ENCODE assay signal across 8 cellular contexts in genomic region chr2:173264603-173265366, GRCh38.
A peak's percentile ranks its signal among the peaks of the same experiment; 100 is the strongest.
DNase-seq lines count a peak whose midpoint lies in the region; ATAC-seq lines count a peak whose summit lies in the region.

No MANE protein-coding gene starts in this region.

- ATAC-seq in GM18498 (IDR thresholded peaks at IDR 0.05; ENCODE audit: unreplicated experiment) (peak; percentile 99), GM21423 (IDR thresholded peaks at IDR 0.05; ENCODE audit: unreplicated experiment) (peak; percentile 99), HG03558 (IDR thresholded peaks at IDR 0.05; ENCODE audit: extremely low read depth, unreplicated experiment) (peak; percentile 93), sciatic nerve (peak; percentile 77)

- no peak for DNase-seq in sciatic nerve (ENCODE audit: low spot score)
- no peak for DNase-seq in mesenteric fat pad (ENCODE audit: low spot score)
- DNase-seq in NCI-H1930 (lab: John Stamatoyannopoulos, UW), result no peak
- no peak for DNase-seq in NCI-H82 treated with DMSO at 0.1 percent for 48 hours (lab: John Stamatoyannopoulos, UW; ENCODE audit: unreplicated experiment)

- no peaks in the 10 kb centered on the region for H3K9me3 Mint-ChIP-seq in activated naive CD8-positive, alpha-beta T cell (ENCODE audit: low read depth)

- H3K4me3 Mint-ChIP-seq in activated naive CD8-positive, alpha-beta T cell, result peak overlapping the region; percentile 86

- H3K36me3 Mint-ChIP-seq in activated naive CD8-positive, alpha-beta T cell, result no peaks in the 10 kb centered on the region

- H3K27ac Mint-ChIP-seq in activated naive CD8-positive, alpha-beta T cell, result peak overlapping the region; percentile 78

- H3K4me1 Mint-ChIP-seq in activated naive CD8-positive, alpha-beta T cell (ENCODE audit: low read depth), result peaks cover 17% of the 10 kb centered on the region

- H3K27me3 Mint-ChIP-seq in activated naive CD8-positive, alpha-beta T cell, result no peaks in the 10 kb centered on the region

- intact Hi-C loops in sciatic nerve (cut with DNase I), result no loop called here
